In the genomic region with DNA sequence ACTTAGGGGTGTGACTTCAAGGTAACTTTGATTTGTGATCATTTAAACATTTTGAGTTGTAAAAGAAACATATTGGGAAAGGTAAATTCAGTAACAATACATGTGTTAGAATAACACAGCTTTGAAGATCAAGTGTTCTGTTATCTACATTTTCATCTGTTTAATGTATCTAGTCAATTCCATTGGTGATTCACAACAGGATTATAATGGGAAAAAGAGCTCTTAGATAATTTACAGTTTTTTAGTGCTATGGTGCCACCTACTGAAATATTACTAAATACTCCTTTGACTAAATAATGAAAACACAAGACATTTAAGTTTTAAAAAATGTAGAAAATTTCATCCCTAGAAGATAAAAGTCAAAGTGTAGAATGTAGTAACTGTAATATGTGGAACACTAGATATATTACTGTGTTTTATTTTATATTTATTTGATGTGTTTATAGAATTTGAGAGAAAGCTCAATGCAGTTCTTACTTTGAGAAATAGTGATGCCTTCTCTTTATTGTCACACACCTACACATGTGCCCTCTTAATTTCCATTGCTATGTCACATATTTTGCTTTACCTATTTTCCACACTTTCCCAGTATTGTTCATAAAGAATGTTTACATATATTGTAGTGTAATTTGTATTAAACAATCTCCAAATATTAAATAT, we compare ENCODE assay signal across 8 cellular contexts. TPM values are rescaled to one million over a fixed set of nuclear protein-coding genes. Genes with fewer than 3 reads are reported as not detected.
DNase-seq lines count a peak whose midpoint lies in the region; TF ChIP-seq lines count a peak whose summit lies in the region.

No MANE protein-coding gene starts in this region.

- no peak for TF ChIP-seq EP300 in ovary (IDR thresholded peaks at IDR 0.05)

- no peaks in the 10 kb centered on the region for H3K36me3 ChIP-seq in OCI-LY3 (replicated peaks; ENCODE audit: low read depth, low read length)
- no peaks in the 10 kb centered on the region for H3K36me3 ChIP-seq in smooth muscle cell (ENCODE audit: low read depth)
- H3K36me3 ChIP-seq in ovary = no peaks in the 10 kb centered on the region

- peaks cover 26% of the 10 kb centered on the region; the same call in 1 of the 2 replicates for H4K20me1 ChIP-seq in OCI-LY3 (ENCODE audit: insufficient read depth, low read length)
- no peaks in the 10 kb centered on the region for H4K20me1 ChIP-seq in smooth muscle cell (ENCODE audit: low read depth)

- H2AFZ ChIP-seq in OCI-LY3 (ENCODE audit: low read depth, low read length) (no peak overlapping the region), smooth muscle cell (ENCODE audit: low read depth) (no peak overlapping the region)

- TF ChIP-seq CTCF in AG04450 (IDR thresholded peaks at IDR 0.05; ENCODE audit: low read depth, low read length) (peak; percentile 28), GM13977 (IDR thresholded peaks at IDR 0.05; ENCODE audit: extremely low read depth, insufficient read depth, missing control alignments) (peak; percentile 44), OCI-LY3 (IDR thresholded peaks at IDR 0.05; ENCODE audit: low read depth, low read length) (peak; percentile 83), dorsolateral prefrontal cortex (IDR thresholded peaks at IDR 0.05 in 54 of 56, conservative IDR thresholded peaks at IDR 0.05 in 2 of 56; ENCODE audit: low read depth in 1 of 56, partially characterized antibody in 56 of 56) (peak in 53 of 56 donors; percentile 19 to 70 (median 45)), smooth muscle cell (IDR thresholded peaks at IDR 0.05; ENCODE audit: borderline replicate concordance, insufficient read depth, poor library complexity, severe bottlenecking) (peak; percentile 50), ovary (IDR thresholded peaks at IDR 0.05) (no peak)

- CTCF ChIA-PET in AG04450 (lab: Charles Lee) = interaction anchor here (0.6 to 4.3 kb wide), 22 partner anchors 13 to 1286 kb away, joined by 3 to 34 read pairs (median 3); no protein-coding TSS in a partner anchor

- peaks cover 43% of the 10 kb centered on the region for H3K4me1 ChIP-seq in OCI-LY3 (ENCODE audit: low read length)
- H3K4me1 ChIP-seq in smooth muscle cell (ENCODE audit: low read depth) = peaks cover 17% of the 10 kb centered on the region
- H3K4me1 ChIP-seq in ovary (ENCODE audit: insufficient read depth) = no peaks in the 10 kb centered on the region

- H3F3A ChIP-seq in smooth muscle cell (ENCODE audit: low read depth) = peaks cover 14% of the 10 kb centered on the region

- DNase-seq in AG04450 (ENCODE audit: low read depth, low spot score) (no peak), GM13977 (ENCODE audit: low spot score) (no peak), dorsolateral prefrontal cortex (no peak), smooth muscle cell (lab: John Stamatoyannopoulos, UW; ENCODE audit: unreplicated experiment) (no peak), ovary (no peak), NCI-H1048 (lab: John Stamatoyannopoulos, UW) (no peak)
- DNase-seq in activated CD4-positive, alpha-beta T cell treated with anti-CD3 and anti-CD28 coated beads, Interleukin-2, amount 50 U/mL, for 48 hours = no peak

- H3K79me2 ChIP-seq in OCI-LY3 (ENCODE audit: low read length) (peaks cover 47% of the 10 kb centered on the region), smooth muscle cell (ENCODE audit: low read depth) (no peaks in the 10 kb centered on the region)

- intact Hi-C loops in dorsolateral prefrontal cortex (cut with DNase I) = no loop called here
- intact Hi-C loops in ovary (cut with DNase I) = no loop called here

- H3K9ac ChIP-seq in OCI-LY3 (ENCODE audit: low read length) (no peak overlapping the region), smooth muscle cell (ENCODE audit: low read depth) (no peak overlapping the region)

- H3K27me3 ChIP-seq in AG04450 (ENCODE audit: control insufficient read depth, insufficient read depth, low read length) (no peaks in the 10 kb centered on the region), OCI-LY3 (ENCODE audit: low read depth, low read length) (no peaks in the 10 kb centered on the region), dorsolateral prefrontal cortex (no peaks in the 10 kb centered on the region), smooth muscle cell (ENCODE audit: low read depth) (no peaks in the 10 kb centered on the region), ovary (no peaks in the 10 kb centered on the region)

- in situ Hi-C loops in GM13977 (cut with MboI; ENCODE audit: low pct_unique_long_range_greater_than_20kb, low sequenced_read_pairs, unreplicated experiment) = loop anchor here (25.0 kb wide), 1 partner anchor 524 kb away; the partner anchor contains the start of gene NEK7

- POLR2A ChIA-PET in AG04450 (lab: Yijun Ruan, JAX) = interaction anchor here (0.7 kb wide), 1 partner anchor 1236 kb away, joined by 3 read pairs; no protein-coding TSS in a partner anchor

- H3K9me3 ChIP-seq in AG04450 (ENCODE audit: control insufficient read depth, insufficient read depth, low read length) (no peaks in the 10 kb centered on the region), OCI-LY3 (ENCODE audit: insufficient read depth, low read length) (no peaks in the 10 kb centered on the region), smooth muscle cell (replicated peaks; ENCODE audit: low read depth) (no peaks in the 10 kb centered on the region), ovary (no peaks in the 10 kb centered on the region)

- no peak overlapping the region for H3K4me2 ChIP-seq in OCI-LY3 (ENCODE audit: low read length)
- no peak overlapping the region for H3K4me2 ChIP-seq in smooth muscle cell

- no peak overlapping the region for H3K4me3 ChIP-seq in AG04450 (ENCODE audit: low read depth, low read length)
- H3K4me3 ChIP-seq in OCI-LY3 (ENCODE audit: low read length) = no peak overlapping the region
- H3K4me3 ChIP-seq in dorsolateral prefrontal cortex = no peak overlapping the region
- H3K4me3 ChIP-seq in smooth muscle cell = no peak overlapping the region
- no peak overlapping the region for H3K4me3 ChIP-seq in ovary

- TF ChIP-seq POLR2A in ovary (IDR thresholded peaks at IDR 0.05) = no peak

- no peak overlapping the region for H3K27ac ChIP-seq in AG04450 (ENCODE audit: low read depth, low read length)
- H3K27ac ChIP-seq in OCI-LY3 (ENCODE audit: low read length) = no peak overlapping the region
- no peak overlapping the region for H3K27ac ChIP-seq in dorsolateral prefrontal cortex
- H3K27ac ChIP-seq in smooth muscle cell (ENCODE audit: low read depth) = no peak overlapping the region
- H3K27ac ChIP-seq in ovary = no peak overlapping the region

RNA-seq across cellular contexts. Expression of gene PTPRC, which starts 47.4 kb away (rescaled TPM):
- polyA plus RNA-seq in AG04450 (2011; rRNA removed) (0.05 TPM in 1 of 2 replicates, not detected in the other), smooth muscle cell (0.37 TPM in 1 of 2 replicates, not detected in the other), ovary (10 to 100 TPM in 1 of 2 donors, 1 to 10 TPM in 1; 1.9 to 16.4 TPM)
- not detected in 2 replicates for polyA minus RNA-seq in AG04450 (2011; rRNA and poly(A)+ RNA removed)
- total RNA-seq in dorsolateral prefrontal cortex (10 to 100 TPM in 77 of 120 experiments, 1 to 10 TPM in 43; 4.0 to 38.3 (median 11.6) TPM), smooth muscle cell (0.04 TPM in 1 of 2 replicates, not detected in the other), ovary (10 to 100 TPM in 1 of 7 donors, 1 to 10 TPM in 6; 4.5 to 17.5 (median 6.9) TPM)

Comparison
In these comparisons a context has a peak if more than half of its experiments do, and no peak if none do; other contexts are left out.
1. CTCF ChIP-seq: peak in AG04450 (single experiment), GM13977 (single experiment), OCI-LY3 (single experiment), dorsolateral prefrontal cortex (53 of 56) and smooth muscle cell (single experiment); none in ovary (0 of 3).